Comparison of ENCODE assay signal across 8 cellular contexts in the genomic region with DNA sequence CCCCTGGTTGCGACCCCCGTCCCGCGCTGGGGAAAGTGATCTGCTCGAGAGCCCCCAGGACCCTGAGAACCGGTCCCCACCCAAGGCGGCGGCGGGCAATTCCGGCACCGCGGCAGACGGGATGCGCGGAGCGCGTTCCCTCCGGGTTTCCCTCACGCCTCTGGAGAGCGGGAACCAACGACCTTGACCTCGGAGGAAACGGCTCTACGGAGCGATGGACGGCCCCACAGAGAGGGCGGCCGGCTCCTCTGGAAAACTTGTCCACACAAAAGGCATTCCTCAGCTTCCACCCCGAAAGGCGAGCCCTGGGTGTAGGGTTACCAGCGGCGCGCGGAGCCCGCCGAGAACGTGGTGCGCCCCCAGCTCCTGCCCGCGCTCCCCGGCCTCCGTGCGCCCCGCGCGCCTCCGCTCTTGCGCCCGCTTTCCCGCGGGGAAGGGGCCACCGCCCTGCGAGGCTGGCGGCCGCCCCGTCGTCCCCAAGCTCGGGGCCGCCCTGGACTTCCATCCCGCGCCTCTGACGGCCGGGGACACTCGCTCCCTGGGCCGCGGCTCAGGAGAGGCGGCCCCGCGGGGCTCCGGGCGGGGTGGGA.
A peak's percentile ranks its signal among the peaks of the same experiment; 100 is the strongest.
DNase-seq lines count a peak whose midpoint lies in the region; FAIRE-seq and TF ChIP-seq lines count a peak whose summit lies in the region.

No MANE protein-coding gene starts in this region.

- peaks cover 21% of the 10 kb centered on the region for H3K4me1 Mint-ChIP-seq in activated naive CD4-positive, alpha-beta T cell treated with anti-CD3 and anti-CD28 coated beads, Interleukin-2, amount 10 ng/mL, durations not matched to agents 7 days and 5 days

- no peak for TF ChIP-seq CTCF in astrocyte of the cerebellum (IDR thresholded peaks at IDR 0.05; ENCODE audit: low read depth, low read length, missing control alignments)
- no peak for TF ChIP-seq CTCF in D721Med (IDR thresholded peaks at IDR 0.05; ENCODE audit: insufficient read depth, missing control alignments)

- FAIRE-seq in D721Med (lab: Jason Lieb, UNC) = no peak

- H3K9me3 ChIP-seq in iPS-18c (ENCODE audit: control insufficient read depth, insufficient read depth, low read length) = peaks cover 4% of the 10 kb centered on the region

- H3K4me3 Mint-ChIP-seq in activated naive CD4-positive, alpha-beta T cell treated with anti-CD3 and anti-CD28 coated beads, Interleukin-2, amount 10 ng/mL, durations not matched to agents 7 days and 5 days = peak overlapping the region; percentile 45

- in situ Hi-C loops in astrocyte of the cerebellum (cut with HindIII; ENCODE audit: low sequenced_read_pairs) = loop anchor here (25.0 kb wide), 1 partner anchor 100 kb away; a partner anchor contains a TSS

- H3K27ac ChIP-seq in skin epidermis = peak overlapping the region; percentile 61 to 95 (median 81)

- CTCF ChIA-PET in activated naive CD4-positive, alpha-beta T cell treated with anti-CD3 and anti-CD28 coated beads, Interleukin-2, amount 10 ng/mL, durations not matched to agents 7 days and 5 days (lab: Charles Lee) = no interaction called here

- H3K27ac Mint-ChIP-seq in activated naive CD4-positive, alpha-beta T cell treated with anti-CD3 and anti-CD28 coated beads, Interleukin-2, amount 10 ng/mL, durations not matched to agents 7 days and 5 days = no peak overlapping the region

- H3K4me3 ChIP-seq in astrocyte of the cerebellum (ENCODE audit: low read depth, low read length) = peak overlapping the region; percentile 46
- H3K4me3 ChIP-seq in iPS-18c (ENCODE audit: insufficient read depth, low read depth, low read length) = peak overlapping the region; percentile 67
- peak overlapping the region; percentile 40 to 69 (median 50) for H3K4me3 ChIP-seq in skin epidermis

- H3K27me3 Mint-ChIP-seq in activated naive CD4-positive, alpha-beta T cell treated with anti-CD3 and anti-CD28 coated beads, Interleukin-2, amount 10 ng/mL, durations not matched to agents 7 days and 5 days = peaks cover 93% of the 10 kb centered on the region

- H3K9me3 Mint-ChIP-seq in activated naive CD4-positive, alpha-beta T cell treated with anti-CD3 and anti-CD28 coated beads, Interleukin-2, amount 10 ng/mL, durations not matched to agents 7 days and 5 days = no peaks in the 10 kb centered on the region

- peak; percentile 20 for DNase-seq in activated naive CD4-positive, alpha-beta T cell treated with anti-CD3 and anti-CD28 coated beads, Interleukin-2, amount 10 ng/mL, durations not matched to agents 7 days and 5 days
- DNase-seq in activated naive CD4-positive, alpha-beta T cell treated with Interleukin-2 at 50 U/mL for 16 hours = no peak
- DNase-seq in astrocyte of the cerebellum (ENCODE audit: low read depth) (no peak), D721Med (ENCODE audit: insufficient read length, low spot score) (no peak), NCI-H226 (no peak)
- no peak for DNase-seq in activated naive CD4-positive, alpha-beta T cell (lab: John Stamatoyannopoulos, UW)

- no peaks in the 10 kb centered on the region for H3K36me3 Mint-ChIP-seq in activated naive CD4-positive, alpha-beta T cell treated with anti-CD3 and anti-CD28 coated beads, Interleukin-2, amount 10 ng/mL, durations not matched to agents 7 days and 5 days
